ENCODE assay signal across 29 cellular contexts in genomic region chr11:123334925-123335324, GRCh38.
"Had no signal": no experiment of that assay in that cellular context is flagged by ENCODE, and none has a peak within 500 bp of the region (broad histone marks: within the 10 kb centered on the region; RNA-seq: fewer than 3 reads in every experiment).

No MANE protein-coding gene starts in this region.

- H3K36me3 ChIP-seq: esophagus squamous epithelium, gastrocnemius medialis, heart right ventricle, left lung had no signal

- H3K4me1 ChIP-seq: esophagus squamous epithelium, left lung had no signal

- H3K36me3 Mint-ChIP-seq: memory B cell, mesothelial cell of epicardium had no signal

- H3K4me3 Mint-ChIP-seq: memory B cell; mesothelial cell of epicardium; naive B cell; naive thymus-derived CD8-positive, alpha-beta T cell had no signal

- H3K9me3 ChIP-seq: esophagus squamous epithelium, gastrocnemius medialis, left lung, mucosa of descending colon had no signal

- H3K4me1 Mint-ChIP-seq: memory B cell; naive B cell; naive thymus-derived CD8-positive, alpha-beta T cell had no signal

- DNase-seq: dermis blood vessel endothelial cell; dorsolateral prefrontal cortex; effector CD4-positive, alpha-beta T cell; effector memory CD4-positive, alpha-beta T cell; erythroblast; esophagus squamous epithelium; foreskin fibroblast; foreskin melanocyte; gastrocnemius medialis; glutamatergic neuron; head of caudate nucleus; heart right ventricle; hippocampal formation; left cardiac atrium; left lung; left ventricle myocardium superior; mammary epithelial cell; mucosa of descending colon; naive B cell; naive thymus-derived CD8-positive, alpha-beta T cell had no signal

- H3K27ac ChIP-seq: coronary artery, dorsolateral prefrontal cortex, epithelial cell of prostate, esophagus squamous epithelium, gastrocnemius medialis, heart right ventricle, left lung had no signal

- H3K27me3 Mint-ChIP-seq: naive B cell had no signal

- H3K4me3 ChIP-seq: coronary artery, dorsolateral prefrontal cortex, esophagus squamous epithelium, gastrocnemius medialis, heart right ventricle, left lung, lung, mucosa of descending colon had no signal

- H3K27ac Mint-ChIP-seq: memory B cell; mesothelial cell of epicardium; naive B cell; naive thymus-derived CD8-positive, alpha-beta T cell had no signal

- FAIRE-seq: colon, endometrium, islet of Langerhans, keratinocyte had no signal

- H3K27me3 ChIP-seq: gastrocnemius medialis, left lung had no signal
